15 cellular contexts compared by ENCODE assay signal in genomic region chr2:98029718-98030222, GRCh38. TPM values are rescaled to one million over a fixed set of nuclear protein-coding genes. Genes with fewer than 3 reads are reported as not detected.
DNase-seq lines count a peak whose midpoint lies in the region; ATAC-seq and TF ChIP-seq lines count a peak whose summit lies in the region.
"Had no signal": no experiment of that assay in that cellular context is flagged by ENCODE, and none has a peak within 500 bp of the region (broad histone marks: within the 10 kb centered on the region; RNA-seq: fewer than 3 reads in every experiment).

No MANE protein-coding gene starts in this region.

- no peak overlapping the region for H3K27ac ChIP-seq in GM23248
- H3K27ac ChIP-seq: BLaER1 treated with 17β-estradiol and CSF1 and Interleukin-3, amounts not matched to agents 10 nM and 100 nM had no signal

- H3K9ac ChIP-seq in GM23248: no peak overlapping the region
- H3K9ac ChIP-seq: BLaER1 treated with 17β-estradiol and CSF1 and Interleukin-3, amounts not matched to agents 10 nM and 100 nM had no signal

- H2AFZ ChIP-seq in GM23248: no peak overlapping the region

- H3K4me1 ChIP-seq in GM23248 (ENCODE audit: insufficient read depth): no peaks in the 10 kb centered on the region

- no peaks in the 10 kb centered on the region for H3K36me3 Mint-ChIP-seq in natural killer cell

- no peaks in the 10 kb centered on the region for H3K36me3 ChIP-seq in GM23248 (ENCODE audit: low read depth)
- H3K36me3 ChIP-seq: BLaER1 treated with 17β-estradiol and CSF1 and Interleukin-3, amounts not matched to agents 10 nM and 100 nM had no signal

- no peaks in the 10 kb centered on the region for H3K9me3 Mint-ChIP-seq in natural killer cell

- no peak for TF ChIP-seq CTCF in natural killer cell (IDR thresholded peaks at IDR 0.05)

- H3K27me3 Mint-ChIP-seq in natural killer cell (ENCODE audit: low read depth in 2 of 2): peaks cover 0 to 8% of the 10 kb centered on the region in 2 donors

- H3K4me3 Mint-ChIP-seq in natural killer cell: no peak overlapping the region

- no peaks in the 10 kb centered on the region for H3F3A ChIP-seq in GM23248 (ENCODE audit: insufficient read depth)

- no peaks in the 10 kb centered on the region for H4K20me1 ChIP-seq in GM23248 (ENCODE audit: insufficient read depth)

- intact Hi-C loops in natural killer cell (cut with micrococcal nuclease): no loop called here

- in situ Hi-C loops in GM23248 (cut with MboI): no loop called here

- peak overlapping the region in 1 of 2 donors; percentile 60 for H3K27ac Mint-ChIP-seq in natural killer cell

- H3K9me2 ChIP-seq in GM23248 (ENCODE audit: insufficient read depth): no peaks in the 10 kb centered on the region

- peaks cover 12% of the 10 kb centered on the region; the same call in 1 of the 2 replicates for H3K27me3 ChIP-seq in GM23248 (replicated peaks; ENCODE audit: insufficient read depth)

- no peaks in the 10 kb centered on the region for H3K9me3 ChIP-seq in GM23248 (ENCODE audit: low read depth)
- H3K9me3 ChIP-seq: BLaER1 treated with 17β-estradiol and CSF1 and Interleukin-3, amounts not matched to agents 10 nM and 100 nM had no signal

- no peak overlapping the region for H3K4me3 ChIP-seq in GM23248
- H3K4me3 ChIP-seq: BLaER1 treated with 17β-estradiol and CSF1 and Interleukin-3, amounts not matched to agents 10 nM and 100 nM had no signal

- H3K4me2 ChIP-seq in GM23248 (ENCODE audit: unreplicated experiment): no peak overlapping the region

- H3K79me2 ChIP-seq in GM23248 (ENCODE audit: insufficient read depth): no peaks in the 10 kb centered on the region

- ATAC-seq in natural killer cell: peak; percentile 31 to 79 (median 39)
- ATAC-seq: HepG2 had no signal

- DNase-seq in GM23248 (peak; percentile 24), LHCN-M2 (ENCODE audit: low read depth) (peak; percentile 17), ecto neural progenitor cell (ENCODE audit: low spot score) (peak; percentile 10), natural killer cell (no peak), A172 (ENCODE audit: low spot score) (no peak), activated T-cell treated with anti-CD3 and anti-CD28 coated beads for 4 hours (no peak)
- no peak for DNase-seq in NK-92 treated with Interleukin-12 subunit alpha and Interleukin-12 subunit beta, amount 100 ng/mL, for 24 hours (lab: John Stamatoyannopoulos, UW)
- DNase-seq: NCI-H1417, NCI-H1930, NCI-H2171, NCI-H510A treated with DMSO at 0.1 percent for 48 hours, SHP77 treated with DMSO at 0.1 percent for 48 hours had no signal

- H3K4me1 Mint-ChIP-seq in natural killer cell: peaks cover 36 to 46% of the 10 kb centered on the region in 2 donors

- WGBS in GM23248 (ENCODE audit: low coverage in 1 of 2, low lambda C conversion rate in 2 of 2, missing lambda C conversion rate in 2 of 2), 2 experiments: 70 to 75% methylated on average over 6 of the region's 6 CpGs

RNA-seq across cellular contexts. Expression of gene TMEM131, which starts 34.0 kb away (rescaled TPM):
- 15.7 and 41.5 TPM in 2 replicates for total RNA-seq in GM23248 (2014; rRNA removed; shearing (Covaris generic))
- 16.4 and 17.2 TPM in 2 replicates for polyA plus RNA-seq in GM23248 (2016; fragmentation: Nextera tagmentation; extraction: Ambion mirVana)
- total RNA-seq in LHCN-M2 (2014; rRNA removed): 32.6 and 45.9 TPM in 2 replicates
- polyA plus RNA-seq in LHCN-M2 (2012): 14.5 TPM
- 10 to 100 TPM; 44.8 to 72.1 (median 67.1) TPM for total RNA-seq in natural killer cell
- 13.6 and 21.9 TPM in 2 replicates for total RNA-seq in A172 (2014; rRNA removed; shearing (Covaris generic))

RNA-seq across cellular contexts. Expression of gene VWA3B, which starts 57.2 kb away (rescaled TPM):
- not detected in 2 replicates for total RNA-seq in GM23248 (2014; rRNA removed; shearing (Covaris generic))
- polyA plus RNA-seq in GM23248 (2016; fragmentation: Nextera tagmentation; extraction: Ambion mirVana): not detected in 2 replicates
- total RNA-seq in LHCN-M2 (2014; rRNA removed) (not detected in 2 replicates), natural killer cell (not detected)
- polyA plus RNA-seq in LHCN-M2 (2012): 0.02 TPM
- not detected in 2 replicates for total RNA-seq in A172 (2014; rRNA removed; shearing (Covaris generic))
- total RNA-seq: H4, HepG2 had no signal
- polyA plus RNA-seq: HepG2 had no signal

Comparison
In these comparisons a context has a peak if more than half of its experiments do, and no peak if none do; other contexts are left out.
1. DNase-seq: peak in GM23248 (single experiment), LHCN-M2 (single experiment) and ecto neural progenitor cell (single experiment); none in natural killer cell (single experiment), A172 (single experiment), NK-92 treated with Interleukin-12 subunit alpha and Interleukin-12 subunit beta, amount 100 ng/mL, for 24 hours (single experiment) and activated T-cell treated with anti-CD3 and anti-CD28 coated beads for 4 hours (single experiment).